8 cellular contexts compared by ENCODE assay signal in the genomic region with DNA sequence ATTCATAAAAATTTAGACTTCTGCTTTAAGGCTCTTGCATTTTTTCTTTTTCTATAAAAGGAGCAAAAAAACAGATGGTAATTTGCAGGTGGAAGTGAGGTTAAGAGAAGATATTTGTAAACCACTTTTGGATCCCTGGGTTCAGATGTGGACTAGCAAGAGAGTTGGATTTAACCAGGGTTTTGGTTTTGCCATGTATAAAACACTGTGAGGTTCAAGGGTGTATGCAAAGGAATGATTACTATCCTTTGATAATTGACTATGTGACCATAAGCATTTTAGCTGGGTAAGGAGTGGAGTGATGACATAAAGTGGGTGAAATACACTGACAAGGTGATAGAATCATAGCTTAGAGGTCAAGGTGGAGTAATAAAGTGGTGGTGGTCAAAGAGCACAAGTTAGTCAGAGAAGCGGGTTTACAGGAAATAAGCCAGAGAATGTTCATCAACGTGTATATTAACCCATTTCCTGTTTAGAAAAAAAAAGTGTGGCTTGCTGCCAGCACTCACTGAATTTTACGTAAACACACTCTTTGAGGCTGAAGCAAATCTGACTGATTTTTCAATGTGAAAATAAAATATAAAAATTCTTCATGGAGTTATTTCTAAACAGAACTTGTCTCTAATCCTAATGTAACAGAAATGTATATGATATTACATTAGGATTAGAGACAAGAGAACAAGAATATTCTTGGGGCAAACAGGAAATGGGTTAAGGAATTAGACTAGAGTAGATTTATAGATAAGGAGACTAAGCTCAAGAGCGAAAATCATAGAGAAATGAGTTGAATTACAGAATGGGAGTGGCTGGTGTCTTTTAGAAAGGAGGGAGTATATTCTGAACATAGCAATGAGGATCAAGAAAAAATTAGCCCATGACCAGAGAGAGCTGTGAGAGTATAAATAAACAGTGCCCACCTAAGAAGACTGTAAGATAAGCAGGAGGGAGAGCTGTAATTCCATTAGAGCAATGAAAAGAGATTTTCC.
A peak's percentile ranks its signal among the peaks of the same experiment; 100 is the strongest.
DNase-seq lines count a peak whose midpoint lies in the region; TF ChIP-seq lines count a peak whose summit lies in the region.

No MANE protein-coding gene starts in this region.

- DNase-seq in NCI-H2196 (lab: John Stamatoyannopoulos, UW; ENCODE audit: unreplicated experiment) (peak; percentile 10), NCI-H2196 treated with DMSO at 0.1 percent for 48 hours (lab: John Stamatoyannopoulos, UW; ENCODE audit: unreplicated experiment) (no peak), HFF-Myc (ENCODE audit: extremely low read depth, low read depth) (peak; percentile 69), NCI-H748 (lab: John Stamatoyannopoulos, UW; ENCODE audit: unreplicated experiment) (peak; percentile 34), dermis microvascular lymphatic vessel endothelial cell (ENCODE audit: low read depth in 2 of 2) (peak; percentile 67 to 92), NCI-H2107 (lab: John Stamatoyannopoulos, UW) (no peak), substantia nigra (lab: John Stamatoyannopoulos, UW) (no peak), cerebellar nuclear complex (lab: John Stamatoyannopoulos, UW) (no peak)

- H3K4me3 ChIP-seq in HFF-Myc (replicated peaks; ENCODE audit: low read depth, low read length): no peak overlapping the region

- no peak for TF ChIP-seq CTCF in HFF-Myc (IDR thresholded peaks at IDR 0.05; ENCODE audit: low read depth, low read length, missing control alignments)

- H3K27ac ChIP-seq in substantia nigra (ENCODE audit: low read depth, low read length, poor library complexity, severe bottlenecking): no peak overlapping the region

Comparison
In these comparisons a context has a peak if more than half of its experiments do, and no peak if none do; other contexts are left out.
1. DNase-seq: peak in NCI-H2196 (single experiment), HFF-Myc (single experiment), NCI-H748 (single experiment) and dermis microvascular lymphatic vessel endothelial cell (2 of 2); none in NCI-H2196 treated with DMSO at 0.1 percent for 48 hours (single experiment), NCI-H2107 (single experiment), substantia nigra (0 of 49) and cerebellar nuclear complex (0 of 2).